ENCODE assay signal across 1 cellular context in the genomic region with DNA sequence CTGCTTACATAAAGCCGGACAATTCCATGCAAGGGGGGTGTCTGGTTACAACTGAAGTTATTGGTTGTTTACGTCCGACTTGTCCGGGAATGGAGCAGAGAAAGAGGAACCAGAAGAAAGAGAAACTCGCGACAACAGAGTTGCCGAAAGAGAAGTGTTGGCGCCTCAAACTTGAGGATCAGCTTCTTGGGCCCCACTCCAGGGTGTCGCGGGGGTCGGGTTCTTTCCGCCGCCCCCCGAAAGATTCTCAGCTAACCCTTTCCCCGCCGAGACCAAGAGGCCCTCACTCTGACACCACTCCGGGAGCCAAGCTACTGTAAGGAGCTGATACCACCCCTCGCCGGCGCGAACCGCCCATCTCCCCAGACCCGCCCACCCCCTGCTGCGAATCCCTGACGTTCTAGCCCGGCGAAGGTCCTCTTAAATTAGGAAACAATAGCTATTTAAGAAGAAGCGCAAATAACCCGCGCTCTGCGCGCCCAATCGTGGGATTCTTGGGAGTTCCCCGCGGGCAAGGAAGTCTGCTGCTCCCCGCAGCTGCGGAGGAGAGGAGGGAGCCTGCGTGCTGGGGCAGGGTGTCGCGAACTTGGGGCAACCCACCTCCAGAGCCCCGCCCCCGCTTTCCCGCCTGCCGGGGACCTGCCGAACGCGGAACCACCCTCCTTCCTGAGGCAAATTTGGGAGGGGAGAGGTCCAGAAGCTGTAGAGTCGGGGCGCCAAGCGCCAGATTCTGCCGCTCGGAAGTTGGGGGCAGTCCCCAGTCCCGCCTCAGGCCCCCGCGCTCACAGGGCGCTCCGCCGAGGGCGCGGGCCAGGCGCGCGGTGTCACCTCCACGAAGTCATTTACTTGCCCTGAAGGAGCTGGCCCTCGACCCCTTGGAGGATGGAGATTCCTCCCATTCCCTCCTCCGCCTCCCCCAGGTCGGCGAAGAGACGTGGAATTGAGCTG.
TF ChIP-seq lines count a peak whose summit lies in the region.

No MANE protein-coding gene starts in this region.

TF ChIP-seq in K562, 482 proteins besides CTCF, POLR2A, EP300 and RAD21 (continued from another document and continues in another):
- TF ChIP-seq, protein P1, sequence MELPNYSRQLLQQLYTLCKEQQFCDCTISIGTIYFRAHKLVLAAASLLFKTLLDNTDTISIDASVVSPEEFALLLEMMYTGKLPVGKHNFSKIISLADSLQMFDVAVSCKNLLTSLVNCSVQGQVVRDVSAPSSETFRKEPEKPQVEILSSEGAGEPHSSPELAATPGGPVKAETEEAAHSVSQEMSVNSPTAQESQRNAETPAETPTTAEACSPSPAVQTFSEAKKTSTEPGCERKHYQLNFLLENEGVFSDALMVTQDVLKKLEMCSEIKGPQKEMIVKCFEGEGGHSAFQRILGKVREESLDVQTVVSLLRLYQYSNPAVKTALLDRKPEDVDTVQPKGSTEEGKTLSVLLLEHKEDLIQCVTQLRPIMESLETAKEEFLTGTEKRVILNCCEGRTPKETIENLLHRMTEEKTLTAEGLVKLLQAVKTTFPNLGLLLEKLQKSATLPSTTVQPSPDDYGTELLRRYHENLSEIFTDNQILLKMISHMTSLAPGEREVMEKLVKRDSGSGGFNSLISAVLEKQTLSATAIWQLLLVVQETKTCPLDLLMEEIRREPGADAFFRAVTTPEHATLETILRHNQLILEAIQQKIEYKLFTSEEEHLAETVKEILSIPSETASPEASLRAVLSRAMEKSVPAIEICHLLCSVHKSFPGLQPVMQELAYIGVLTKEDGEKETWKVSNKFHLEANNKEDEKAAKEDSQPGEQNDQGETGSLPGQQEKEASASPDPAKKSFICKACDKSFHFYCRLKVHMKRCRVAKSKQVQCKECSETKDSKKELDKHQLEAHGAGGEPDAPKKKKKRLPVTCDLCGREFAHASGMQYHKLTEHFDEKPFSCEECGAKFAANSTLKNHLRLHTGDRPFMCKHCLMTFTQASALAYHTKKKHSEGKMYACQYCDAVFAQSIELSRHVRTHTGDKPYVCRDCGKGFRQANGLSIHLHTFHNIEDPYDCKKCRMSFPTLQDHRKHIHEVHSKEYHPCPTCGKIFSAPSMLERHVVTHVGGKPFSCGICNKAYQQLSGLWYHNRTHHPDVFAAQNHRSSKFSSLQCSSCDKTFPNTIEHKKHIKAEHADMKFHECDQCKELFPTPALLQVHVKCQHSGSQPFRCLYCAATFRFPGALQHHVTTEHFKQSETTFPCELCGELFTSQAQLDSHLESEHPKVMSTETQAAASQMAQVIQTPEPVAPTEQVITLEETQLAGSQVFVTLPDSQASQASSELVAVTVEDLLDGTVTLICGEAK (IDR thresholded peaks at IDR 0.05): peak; percentile 22; the same call in 1 of the 2 replicates
- TF ChIP-seq, protein P1 (CRISPR knock-in tag; IDR thresholded peaks at IDR 0.05): 0 out of 2 replicates have a peak, but pooled peaks have one; percentile 7
- TF ChIP-seq CC2D1A (IDR thresholded peaks at IDR 0.05) (no peak), PTTG1 (tag; IDR thresholded peaks at IDR 0.05; ENCODE audit: low read depth) (no peak), CCAR2 (IDR thresholded peaks at IDR 0.05; ENCODE audit: low read depth, low read length) (no peak), TGIF2 (CRISPR knock-in tag; IDR thresholded peaks at IDR 0.05) (0 out of 2 replicates have a peak, but pooled peaks have one; percentile 60), CBFB (CRISPR knock-in tag; IDR thresholded peaks at IDR 0.05) (no peak), KAT7 (CRISPR knock-in tag; IDR thresholded peaks at IDR 0.05; ENCODE audit: borderline replicate concordance) (0 out of 2 replicates have a peak, but pooled peaks have one; percentile 68), NFIX (CRISPR knock-in tag; IDR thresholded peaks at IDR 0.05; ENCODE audit: low read depth) (no peak), ZNF584 (CRISPR knock-in tag; IDR thresholded peaks at IDR 0.05; ENCODE audit: low read depth) (peak; percentile 59; the same call in 1 of the 2 replicates), NR4A1 (CRISPR knock-in tag; IDR thresholded peaks at IDR 0.05) (no peak), NR4A1 (tag; IDR thresholded peaks at IDR 0.05) (0 out of 2 replicates have a peak, but pooled peaks have one; percentile 30), NR3C1 (CRISPR knock-in tag; IDR thresholded peaks at IDR 0.05) (0 out of 2 replicates have a peak, but pooled peaks have one; percentile 52), ZNF57 (CRISPR knock-in tag; IDR thresholded peaks at IDR 0.05) (no peak), MXI1 (IDR thresholded peaks at IDR 0.05; ENCODE audit: low read depth, low read length) (no peak), POLR3G (IDR thresholded peaks at IDR 0.05; ENCODE audit: extremely low read depth, insufficient read length, insufficient replicate concordance) (no peak), RCOR1 (IDR thresholded peaks at IDR 0.05; ENCODE audit: borderline replicate concordance in 1 of 2, low read depth in 2 of 2, low read length in 2 of 2) (no peak), NCOR1 (IDR thresholded peaks at IDR 0.05) (no peak), TBL1XR1 (IDR thresholded peaks at IDR 0.05; ENCODE audit: low read length in 2 of 2) (no peak; a peak in 1 of 4 replicates), CTBP1 (IDR thresholded peaks at IDR 0.05; ENCODE audit: borderline replicate concordance) (no peak), RBFOX2 (IDR thresholded peaks at IDR 0.05; ENCODE audit: low read depth, low read length) (peak; percentile 74), SMAD1 (IDR thresholded peaks at IDR 0.05; ENCODE audit: low read depth, low read length, partially characterized antibody) (no peak), ZNF217 (CRISPR knock-in tag; IDR thresholded peaks at IDR 0.05) (no peak), SAFB (IDR thresholded peaks at IDR 0.05; ENCODE audit: borderline replicate concordance, low read depth, low read length) (no peak), ELF1 (tag; IDR thresholded peaks at IDR 0.05) (peak; percentile 42; the same call in 1 of the 2 replicates), DPF2 (IDR thresholded peaks at IDR 0.05) (peak; percentile 41; the same call in 1 of the 2 replicates), ZNF561 (CRISPR knock-in tag; conservative IDR thresholded peaks at IDR 0.05) (no peak)
- TF ChIP-seq, protein P2, sequence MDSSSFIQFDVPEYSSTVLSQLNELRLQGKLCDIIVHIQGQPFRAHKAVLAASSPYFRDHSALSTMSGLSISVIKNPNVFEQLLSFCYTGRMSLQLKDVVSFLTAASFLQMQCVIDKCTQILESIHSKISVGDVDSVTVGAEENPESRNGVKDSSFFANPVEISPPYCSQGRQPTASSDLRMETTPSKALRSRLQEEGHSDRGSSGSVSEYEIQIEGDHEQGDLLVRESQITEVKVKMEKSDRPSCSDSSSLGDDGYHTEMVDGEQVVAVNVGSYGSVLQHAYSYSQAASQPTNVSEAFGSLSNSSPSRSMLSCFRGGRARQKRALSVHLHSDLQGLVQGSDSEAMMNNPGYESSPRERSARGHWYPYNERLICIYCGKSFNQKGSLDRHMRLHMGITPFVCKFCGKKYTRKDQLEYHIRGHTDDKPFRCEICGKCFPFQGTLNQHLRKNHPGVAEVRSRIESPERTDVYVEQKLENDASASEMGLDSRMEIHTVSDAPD (CRISPR knock-in tag; IDR thresholded peaks at IDR 0.05): no peak
- TF ChIP-seq, protein P3, sequence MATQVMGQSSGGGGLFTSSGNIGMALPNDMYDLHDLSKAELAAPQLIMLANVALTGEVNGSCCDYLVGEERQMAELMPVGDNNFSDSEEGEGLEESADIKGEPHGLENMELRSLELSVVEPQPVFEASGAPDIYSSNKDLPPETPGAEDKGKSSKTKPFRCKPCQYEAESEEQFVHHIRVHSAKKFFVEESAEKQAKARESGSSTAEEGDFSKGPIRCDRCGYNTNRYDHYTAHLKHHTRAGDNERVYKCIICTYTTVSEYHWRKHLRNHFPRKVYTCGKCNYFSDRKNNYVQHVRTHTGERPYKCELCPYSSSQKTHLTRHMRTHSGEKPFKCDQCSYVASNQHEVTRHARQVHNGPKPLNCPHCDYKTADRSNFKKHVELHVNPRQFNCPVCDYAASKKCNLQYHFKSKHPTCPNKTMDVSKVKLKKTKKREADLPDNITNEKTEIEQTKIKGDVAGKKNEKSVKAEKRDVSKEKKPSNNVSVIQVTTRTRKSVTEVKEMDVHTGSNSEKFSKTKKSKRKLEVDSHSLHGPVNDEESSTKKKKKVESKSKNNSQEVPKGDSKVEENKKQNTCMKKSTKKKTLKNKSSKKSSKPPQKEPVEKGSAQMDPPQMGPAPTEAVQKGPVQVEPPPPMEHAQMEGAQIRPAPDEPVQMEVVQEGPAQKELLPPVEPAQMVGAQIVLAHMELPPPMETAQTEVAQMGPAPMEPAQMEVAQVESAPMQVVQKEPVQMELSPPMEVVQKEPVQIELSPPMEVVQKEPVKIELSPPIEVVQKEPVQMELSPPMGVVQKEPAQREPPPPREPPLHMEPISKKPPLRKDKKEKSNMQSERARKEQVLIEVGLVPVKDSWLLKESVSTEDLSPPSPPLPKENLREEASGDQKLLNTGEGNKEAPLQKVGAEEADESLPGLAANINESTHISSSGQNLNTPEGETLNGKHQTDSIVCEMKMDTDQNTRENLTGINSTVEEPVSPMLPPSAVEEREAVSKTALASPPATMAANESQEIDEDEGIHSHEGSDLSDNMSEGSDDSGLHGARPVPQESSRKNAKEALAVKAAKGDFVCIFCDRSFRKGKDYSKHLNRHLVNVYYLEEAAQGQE (CRISPR knock-in tag; IDR thresholded peaks at IDR 0.05; ENCODE audit: low read depth): no peak
- TF ChIP-seq, protein P4, sequence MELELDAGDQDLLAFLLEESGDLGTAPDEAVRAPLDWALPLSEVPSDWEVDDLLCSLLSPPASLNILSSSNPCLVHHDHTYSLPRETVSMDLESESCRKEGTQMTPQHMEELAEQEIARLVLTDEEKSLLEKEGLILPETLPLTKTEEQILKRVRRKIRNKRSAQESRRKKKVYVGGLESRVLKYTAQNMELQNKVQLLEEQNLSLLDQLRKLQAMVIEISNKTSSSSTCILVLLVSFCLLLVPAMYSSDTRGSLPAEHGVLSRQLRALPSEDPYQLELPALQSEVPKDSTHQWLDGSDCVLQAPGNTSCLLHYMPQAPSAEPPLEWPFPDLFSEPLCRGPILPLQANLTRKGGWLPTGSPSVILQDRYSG (tag; conservative IDR thresholded peaks at IDR 0.05; ENCODE audit: low read depth): 0 out of 2 replicates have a peak, but pooled peaks have one; percentile 0
- TF ChIP-seq, protein P5, sequence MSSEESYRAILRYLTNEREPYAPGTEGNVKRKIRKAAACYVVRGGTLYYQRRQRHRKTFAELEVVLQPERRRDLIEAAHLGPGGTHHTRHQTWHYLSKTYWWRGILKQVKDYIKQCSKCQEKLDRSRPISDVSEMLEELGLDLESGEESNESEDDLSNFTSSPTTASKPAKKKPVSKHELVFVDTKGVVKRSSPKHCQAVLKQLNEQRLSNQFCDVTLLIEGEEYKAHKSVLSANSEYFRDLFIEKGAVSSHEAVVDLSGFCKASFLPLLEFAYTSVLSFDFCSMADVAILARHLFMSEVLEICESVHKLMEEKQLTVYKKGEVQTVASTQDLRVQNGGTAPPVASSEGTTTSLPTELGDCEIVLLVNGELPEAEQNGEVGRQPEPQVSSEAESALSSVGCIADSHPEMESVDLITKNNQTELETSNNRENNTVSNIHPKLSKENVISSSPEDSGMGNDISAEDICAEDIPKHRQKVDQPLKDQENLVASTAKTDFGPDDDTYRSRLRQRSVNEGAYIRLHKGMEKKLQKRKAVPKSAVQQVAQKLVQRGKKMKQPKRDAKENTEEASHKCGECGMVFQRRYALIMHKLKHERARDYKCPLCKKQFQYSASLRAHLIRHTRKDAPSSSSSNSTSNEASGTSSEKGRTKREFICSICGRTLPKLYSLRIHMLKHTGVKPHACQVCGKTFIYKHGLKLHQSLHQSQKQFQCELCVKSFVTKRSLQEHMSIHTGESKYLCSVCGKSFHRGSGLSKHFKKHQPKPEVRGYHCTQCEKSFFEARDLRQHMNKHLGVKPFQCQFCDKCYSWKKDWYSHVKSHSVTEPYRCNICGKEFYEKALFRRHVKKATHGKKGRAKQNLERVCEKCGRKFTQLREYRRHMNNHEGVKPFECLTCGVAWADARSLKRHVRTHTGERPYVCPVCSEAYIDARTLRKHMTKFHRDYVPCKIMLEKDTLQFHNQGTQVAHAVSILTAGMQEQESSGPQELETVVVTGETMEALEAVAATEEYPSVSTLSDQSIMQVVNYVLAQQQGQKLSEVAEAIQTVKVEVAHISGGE (CRISPR knock-in tag; IDR thresholded peaks at IDR 0.05): no peak
- TF ChIP-seq, protein P6, sequence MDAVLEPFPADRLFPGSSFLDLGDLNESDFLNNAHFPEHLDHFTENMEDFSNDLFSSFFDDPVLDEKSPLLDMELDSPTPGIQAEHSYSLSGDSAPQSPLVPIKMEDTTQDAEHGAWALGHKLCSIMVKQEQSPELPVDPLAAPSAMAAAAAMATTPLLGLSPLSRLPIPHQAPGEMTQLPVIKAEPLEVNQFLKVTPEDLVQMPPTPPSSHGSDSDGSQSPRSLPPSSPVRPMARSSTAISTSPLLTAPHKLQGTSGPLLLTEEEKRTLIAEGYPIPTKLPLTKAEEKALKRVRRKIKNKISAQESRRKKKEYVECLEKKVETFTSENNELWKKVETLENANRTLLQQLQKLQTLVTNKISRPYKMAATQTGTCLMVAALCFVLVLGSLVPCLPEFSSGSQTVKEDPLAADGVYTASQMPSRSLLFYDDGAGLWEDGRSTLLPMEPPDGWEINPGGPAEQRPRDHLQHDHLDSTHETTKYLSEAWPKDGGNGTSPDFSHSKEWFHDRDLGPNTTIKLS (IDR thresholded peaks at IDR 0.05; ENCODE audit: borderline replicate concordance, low read depth): no peak; the same call in 1 of the 2 replicates
- TF ChIP-seq, protein P7, sequence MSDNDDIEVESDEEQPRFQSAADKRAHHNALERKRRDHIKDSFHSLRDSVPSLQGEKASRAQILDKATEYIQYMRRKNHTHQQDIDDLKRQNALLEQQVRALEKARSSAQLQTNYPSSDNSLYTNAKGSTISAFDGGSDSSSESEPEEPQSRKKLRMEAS (CRISPR knock-in tag; IDR thresholded peaks at IDR 0.05): peak; percentile 64; the same call in 1 of the 2 replicates
